In genomic region chr13:75889427-75889826, GRCh38 we compare ENCODE assay signal across 1 cellular context.
TF ChIP-seq lines count a peak whose summit lies in the region.

No MANE protein-coding gene starts in this region.

TF ChIP-seq in K562, 482 proteins besides CTCF, POLR2A, EP300 and RAD21 (continued from another document):
- TF ChIP-seq E2F1 (CRISPR knock-in tag; IDR thresholded peaks at IDR 0.05) (no peak), ZNF140 (CRISPR knock-in tag; IDR thresholded peaks at IDR 0.05) (no peak), XRCC5 (IDR thresholded peaks at IDR 0.05; ENCODE audit: low read depth, low read length) (no peak), CBFA2T3 (IDR thresholded peaks at IDR 0.05) (0 out of 2 replicates have a peak, but pooled peaks have one; percentile 25), RCOR1 (IDR thresholded peaks at IDR 0.05; ENCODE audit: borderline replicate concordance in 1 of 2, low read depth in 2 of 2, low read length in 2 of 2) (peak in 1 of 2 experiments; percentile 37; a peak in 1 of 4 replicates), CSDE1 (IDR thresholded peaks at IDR 0.05) (no peak), ZNF174 (CRISPR knock-in tag; IDR thresholded peaks at IDR 0.05) (no peak)
